ENCODE assay signal across 10 cellular contexts in genomic region chr1:27968692-27969091, GRCh38. TPM values are rescaled to one million over a fixed set of nuclear protein-coding genes. Genes with fewer than 3 reads are reported as not detected.
DNase-seq lines count a peak whose midpoint lies in the region; ATAC-seq and TF ChIP-seq lines count a peak whose summit lies in the region.
"Had no signal": no experiment of that assay in that cellular context is flagged by ENCODE, and none has a peak within 500 bp of the region (broad histone marks: within the 10 kb centered on the region; RNA-seq: fewer than 3 reads in every experiment).

No MANE protein-coding gene starts in this region.

- no peak for ATAC-seq in T-helper 17 cell
- ATAC-seq in stimulated activated naive CD8-positive, alpha-beta T cell treated with anti-CD3 and anti-CD28 coated beads, Interleukin-15, amount 100 ng/mL, for 72 hours, result no peak
- no peak for ATAC-seq in aorta (ENCODE audit: low FRiP score)
- no peak for ATAC-seq in HG02973 (IDR thresholded peaks at IDR 0.05; ENCODE audit: unreplicated experiment)

- H3K27me3 Mint-ChIP-seq in activated naive CD4-positive, alpha-beta T cell treated with anti-CD3 and anti-CD28 coated beads, Interleukin-2, amount 50 U/mL, for 24 hours, result no peaks in the 10 kb centered on the region
- H3K27me3 Mint-ChIP-seq in activated naive CD4-positive, alpha-beta T cell treated with anti-CD3 and anti-CD28 coated beads, Interleukin-2, amount 10 ng/mL, durations not matched to agents 7 days and 5 days, result no peaks in the 10 kb centered on the region
- no peaks in the 10 kb centered on the region for H3K27me3 Mint-ChIP-seq in T-helper 17 cell
- no peaks in the 10 kb centered on the region for H3K27me3 Mint-ChIP-seq in stimulated activated naive CD8-positive, alpha-beta T cell treated with anti-CD3 and anti-CD28 coated beads, Interleukin-15, amount 100 ng/mL, for 72 hours

- peak overlapping the region; percentile 20 for H3K27ac Mint-ChIP-seq in activated naive CD4-positive, alpha-beta T cell treated with anti-CD3 and anti-CD28 coated beads, Interleukin-2, amount 50 U/mL, for 24 hours
- H3K27ac Mint-ChIP-seq in activated naive CD4-positive, alpha-beta T cell treated with anti-CD3 and anti-CD28 coated beads, Interleukin-2, amount 10 ng/mL, durations not matched to agents 7 days and 5 days, result no peak overlapping the region
- H3K27ac Mint-ChIP-seq in T-helper 17 cell, result peak overlapping the region; percentile 87
- H3K27ac Mint-ChIP-seq in stimulated activated naive CD8-positive, alpha-beta T cell treated with anti-CD3 and anti-CD28 coated beads, Interleukin-15, amount 100 ng/mL, for 72 hours, result peak overlapping the region; percentile 6 to 81

- intact Hi-C loops in aorta (cut with DNase I), result no loop called here

- no peak for TF ChIP-seq CTCF in foreskin fibroblast (IDR thresholded peaks at IDR 0.05; ENCODE audit: low read depth, low read length)

- CTCF ChIA-PET in activated naive CD4-positive, alpha-beta T cell treated with anti-CD3 and anti-CD28 coated beads, Interleukin-2, amount 10 ng/mL, durations not matched to agents 7 days and 5 days (lab: Charles Lee), result no interaction called here

- H3K27me3 ChIP-seq in aorta (ENCODE audit: control insufficient read depth in 1 of 2, insufficient read depth in 2 of 2, low read length in 1 of 2), result no peaks in the 10 kb centered on the region

- no peak overlapping the region for H3K4me3 ChIP-seq in foreskin fibroblast (ENCODE audit: low read depth in 1 of 2, low read length in 2 of 2)
- H3K4me3 ChIP-seq in aorta (ENCODE audit: low read length in 2 of 2), result no peak overlapping the region

- no peak for DNase-seq in activated naive CD4-positive, alpha-beta T cell treated with anti-CD3 and anti-CD28 coated beads, Interleukin-2, amount 10 ng/mL, durations not matched to agents 7 days and 5 days
- DNase-seq in T-helper 17 cell, result no peak
- DNase-seq in foreskin fibroblast, result peak; percentile 93 to 97
- DNase-seq in stimulated activated naive CD8-positive, alpha-beta T cell treated with anti-CD3 and anti-CD28 coated beads, Interleukin-15, amount 100 ng/mL, for 72 hours, result no peak
- DNase-seq in aorta, result no peak
- no peak for DNase-seq in NCI-H82 treated with DMSO at 0.1 percent for 48 hours (lab: John Stamatoyannopoulos, UW; ENCODE audit: unreplicated experiment)
- DNase-seq: COR-L47 had no signal

- no peak overlapping the region for H3K4me3 Mint-ChIP-seq in activated naive CD4-positive, alpha-beta T cell treated with anti-CD3 and anti-CD28 coated beads, Interleukin-2, amount 50 U/mL, for 24 hours
- H3K4me3 Mint-ChIP-seq in activated naive CD4-positive, alpha-beta T cell treated with anti-CD3 and anti-CD28 coated beads, Interleukin-2, amount 10 ng/mL, durations not matched to agents 7 days and 5 days, result no peak overlapping the region
- no peak overlapping the region for H3K4me3 Mint-ChIP-seq in T-helper 17 cell
- H3K4me3 Mint-ChIP-seq in stimulated activated naive CD8-positive, alpha-beta T cell treated with anti-CD3 and anti-CD28 coated beads, Interleukin-15, amount 100 ng/mL, for 72 hours, result no peak overlapping the region

- H3K9me3 ChIP-seq in T-helper 17 cell (ENCODE audit: control insufficient read depth, low read length, poor library complexity, severe bottlenecking) (no peaks in the 10 kb centered on the region), aorta (ENCODE audit: control insufficient read depth, low read length) (no peaks in the 10 kb centered on the region)

- WGBS in aorta, 2 donors, result 55 to 68% methylated on average over 3 of the region's 3 CpGs

- no peak overlapping the region for H3K27ac ChIP-seq in aorta (ENCODE audit: low read depth in 1 of 2, low read length in 2 of 2)

- H3K9me3 Mint-ChIP-seq in activated naive CD4-positive, alpha-beta T cell treated with anti-CD3 and anti-CD28 coated beads, Interleukin-2, amount 50 U/mL, for 24 hours, result no peaks in the 10 kb centered on the region
- no peaks in the 10 kb centered on the region for H3K9me3 Mint-ChIP-seq in activated naive CD4-positive, alpha-beta T cell treated with anti-CD3 and anti-CD28 coated beads, Interleukin-2, amount 10 ng/mL, durations not matched to agents 7 days and 5 days
- no peaks in the 10 kb centered on the region for H3K9me3 Mint-ChIP-seq in stimulated activated naive CD8-positive, alpha-beta T cell treated with anti-CD3 and anti-CD28 coated beads, Interleukin-15, amount 100 ng/mL, for 72 hours

- peaks cover 0 to 5% of the 10 kb centered on the region in 2 donors for H3K36me3 ChIP-seq in aorta (ENCODE audit: control insufficient read depth in 1 of 2, insufficient read depth in 2 of 2, low read length in 1 of 2)

- peaks cover 29% of the 10 kb centered on the region for H3K4me1 Mint-ChIP-seq in activated naive CD4-positive, alpha-beta T cell treated with anti-CD3 and anti-CD28 coated beads, Interleukin-2, amount 50 U/mL, for 24 hours
- peaks cover 19% of the 10 kb centered on the region for H3K4me1 Mint-ChIP-seq in activated naive CD4-positive, alpha-beta T cell treated with anti-CD3 and anti-CD28 coated beads, Interleukin-2, amount 10 ng/mL, durations not matched to agents 7 days and 5 days
- H3K4me1 Mint-ChIP-seq in T-helper 17 cell, result peaks cover 24% of the 10 kb centered on the region
- peaks cover 9% of the 10 kb centered on the region for H3K4me1 Mint-ChIP-seq in stimulated activated naive CD8-positive, alpha-beta T cell treated with anti-CD3 and anti-CD28 coated beads, Interleukin-15, amount 100 ng/mL, for 72 hours

- no peaks in the 10 kb centered on the region for H3K4me1 ChIP-seq in aorta (ENCODE audit: control insufficient read depth in 1 of 2, insufficient read depth in 2 of 2, low read length in 2 of 2)

- peaks cover 1% of the 10 kb centered on the region for H3K36me3 Mint-ChIP-seq in activated naive CD4-positive, alpha-beta T cell treated with anti-CD3 and anti-CD28 coated beads, Interleukin-2, amount 50 U/mL, for 24 hours
- H3K36me3 Mint-ChIP-seq in activated naive CD4-positive, alpha-beta T cell treated with anti-CD3 and anti-CD28 coated beads, Interleukin-2, amount 10 ng/mL, durations not matched to agents 7 days and 5 days, result peaks cover 36% of the 10 kb centered on the region
- peaks cover 7% of the 10 kb centered on the region for H3K36me3 Mint-ChIP-seq in T-helper 17 cell (ENCODE audit: low read depth)

RNA-seq across cellular contexts. Expression of gene XKR8, which starts 8.9 kb away (rescaled TPM):
- total RNA-seq in T-helper 17 cell, result 1 to 10 TPM; 4.6 to 7.3 TPM
- total RNA-seq in aorta, result 1 to 10 TPM; 6.8 to 7.8 TPM
- polyA plus RNA-seq in aorta, result 1 to 10 TPM; 4.3 to 7.5 TPM

RNA-seq across cellular contexts. Expression of gene SMPDL3B, which starts 33.9 kb away (rescaled TPM):
- not detected for total RNA-seq in T-helper 17 cell
- total RNA-seq in aorta, result under 1 TPM in 1 of 2 donors, not detected in 1; 0.49 TPM
- polyA plus RNA-seq in aorta, result 1 to 10 TPM in 1 of 2 donors, not detected in 1; 3.0 TPM
- total RNA-seq: mesenteric fat pad had no signal

RNA-seq across cellular contexts. Expression of gene RPA2, which starts 54.3 kb away (rescaled TPM):
- total RNA-seq in T-helper 17 cell (10 to 100 TPM; 21.3 to 33.3 TPM), aorta (10 to 100 TPM; 22.2 to 22.6 TPM)
- polyA plus RNA-seq in aorta, result 10 to 100 TPM; 22.4 to 28.5 TPM

Comparison
In these comparisons a context has a peak if more than half of its experiments do, and no peak if none do; other contexts are left out.
1. DNase-seq: peak in foreskin fibroblast (2 of 2); none in activated naive CD4-positive, alpha-beta T cell treated with anti-CD3 and anti-CD28 coated beads, Interleukin-2, amount 10 ng/mL, durations not matched to agents 7 days and 5 days (single experiment), T-helper 17 cell (0 of 3), stimulated activated naive CD8-positive, alpha-beta T cell treated with anti-CD3 and anti-CD28 coated beads, Interleukin-15, amount 100 ng/mL, for 72 hours (0 of 2), aorta (0 of 2) and NCI-H82 treated with DMSO at 0.1 percent for 48 hours (single experiment).